17 cellular contexts compared by ENCODE assay signal in the genomic region with DNA sequence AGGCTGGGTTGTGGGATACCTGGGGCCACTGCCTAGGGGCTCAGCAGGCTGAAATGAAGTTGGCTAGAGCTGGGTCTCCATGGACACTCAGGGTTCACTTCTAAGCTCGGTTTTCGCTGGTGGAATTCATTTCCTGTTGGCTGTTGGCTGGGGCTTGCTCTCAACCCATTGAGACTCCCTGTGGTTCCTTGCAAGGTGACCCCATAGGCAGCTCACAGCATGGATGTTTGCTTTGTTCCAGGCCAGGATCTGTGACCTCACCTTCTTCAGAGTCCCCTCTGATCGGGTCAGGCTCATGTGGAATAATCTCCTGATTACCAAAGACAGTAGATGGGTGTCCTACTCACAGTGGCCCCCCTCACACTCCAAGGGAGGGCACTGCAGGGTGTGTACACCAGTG.
A peak's percentile ranks its signal among the peaks of the same experiment; 100 is the strongest.
DNase-seq lines count a peak whose midpoint lies in the region; ATAC-seq, FAIRE-seq and TF ChIP-seq lines count a peak whose summit lies in the region.
"Had no signal": no experiment of that assay in that cellular context is flagged by ENCODE, and none has a peak within 500 bp of the region (broad histone marks: within the 10 kb centered on the region; RNA-seq: fewer than 3 reads in every experiment).

No MANE protein-coding gene starts in this region.

- no peak overlapping the region for H2BK5ac ChIP-seq in mesendoderm (ENCODE audit: low read length)

- H3K4me3 ChIP-seq in GM23338 (no peak overlapping the region), K562 (no peak overlapping the region), mesendoderm (ENCODE audit: low read length) (no peak overlapping the region)
- H3K4me3 ChIP-seq: BLaER1 treated with 17β-estradiol and CSF1 and Interleukin-3, amounts not matched to agents 10 nM and 100 nM had no signal

- H3K27ac ChIP-seq in GM23338 (ENCODE audit: low read depth) (no peak overlapping the region), K562 (ENCODE audit: extremely low read depth, low read depth, low read length) (no peak overlapping the region), mesendoderm (ENCODE audit: low read depth, low read length) (no peak overlapping the region)
- H3K27ac ChIP-seq: BLaER1 treated with 17β-estradiol and CSF1 and Interleukin-3, amounts not matched to agents 10 nM and 100 nM had no signal

- no peak overlapping the region for H3K18ac ChIP-seq in mesendoderm (ENCODE audit: low read length)

- no peaks in the 10 kb centered on the region for H4K20me1 ChIP-seq in GM23338 (replicated peaks; ENCODE audit: insufficient read depth)
- no peaks in the 10 kb centered on the region for H4K20me1 ChIP-seq in K562 (replicated peaks; ENCODE audit: control insufficient read depth, insufficient read depth, low read length)
- H4K20me1 ChIP-seq: BLaER1 treated with 17β-estradiol and CSF1 and Interleukin-3, amounts not matched to agents 10 nM and 100 nM had no signal

- no peak overlapping the region for H2AK5ac ChIP-seq in mesendoderm (ENCODE audit: low read length)

- 0 out of 2 replicates have a peak overlapping the region, but pooled peaks have one; percentile 23 for H2AFZ ChIP-seq in GM23338
- H2AFZ ChIP-seq in K562 (ENCODE audit: low read depth, low read length), result peak overlapping the region; percentile 40; the same call in 1 of the 2 replicates

- no peak overlapping the region for H2BK120ac ChIP-seq in mesendoderm (ENCODE audit: low read depth, low read length)

- intact Hi-C loops in K562 (cut with micrococcal nuclease), result no loop called here

- no peak for TF ChIP-seq POLR2A in K562 (conservative IDR thresholded peaks at IDR 0.05)

- H3K9ac ChIP-seq in K562 (ENCODE audit: insufficient read depth in 1 of 2, low read depth in 2 of 2, low read length in 2 of 2) (no peak overlapping the region), mesendoderm (ENCODE audit: low read length) (no peak overlapping the region)
- H3K9ac ChIP-seq: BLaER1 treated with 17β-estradiol and CSF1 and Interleukin-3, amounts not matched to agents 10 nM and 100 nM had no signal

- no peak overlapping the region for H3K56ac ChIP-seq in mesendoderm (ENCODE audit: low read length)

- no peaks in the 10 kb centered on the region for H3K79me2 ChIP-seq in GM23338 (replicated peaks; ENCODE audit: insufficient read depth)
- no peaks in the 10 kb centered on the region for H3K79me2 ChIP-seq in K562 (ENCODE audit: control insufficient read depth, insufficient read depth, low read length)
- no peaks in the 10 kb centered on the region for H3K79me2 ChIP-seq in mesendoderm (ENCODE audit: control insufficient read depth, insufficient read depth, low read length)

- H3K27me3 Mint-ChIP-seq in GM23338 (ENCODE audit: insufficient read depth, low read depth, poor library complexity), result peaks cover 7% of the 10 kb centered on the region
- H3K27me3 Mint-ChIP-seq: CD4-positive, CD25-positive, alpha-beta regulatory T cell had no signal

- H3K36me3 ChIP-seq in GM23338 (ENCODE audit: insufficient read depth) (no peaks in the 10 kb centered on the region), K562 (ENCODE audit: control insufficient read depth, insufficient read depth, low read length) (no peaks in the 10 kb centered on the region), mesendoderm (ENCODE audit: control insufficient read depth, insufficient read depth, low read length) (no peaks in the 10 kb centered on the region)
- H3K36me3 ChIP-seq: BLaER1 treated with 17β-estradiol and CSF1 and Interleukin-3, amounts not matched to agents 10 nM and 100 nM had no signal

- TF ChIP-seq CTCF in GM23338 (conservative IDR thresholded peaks at IDR 0.05; ENCODE audit: low read depth in 2 of 2) (no peak), K562 (IDR thresholded peaks at IDR 0.05 in 2 of 3, conservative IDR thresholded peaks at IDR 0.05 in 1 of 3; ENCODE audit: insufficient read depth in 2 of 3, low read depth in 1 of 3, low read length in 3 of 3) (no peak)

- H3K27me3 ChIP-seq in GM23338 (ENCODE audit: insufficient read depth) (no peaks in the 10 kb centered on the region), K562 (ENCODE audit: control insufficient read depth in 2 of 2, insufficient read depth in 2 of 2, low read length in 2 of 2) (peaks cover 21 to 49% of the 10 kb centered on the region in 2 experiments), mesendoderm (ENCODE audit: insufficient read depth, low read length, poor library complexity) (no peaks in the 10 kb centered on the region)
- H3K27me3 ChIP-seq: BLaER1 treated with 17β-estradiol and CSF1 and Interleukin-3, amounts not matched to agents 10 nM and 100 nM had no signal

- H3K4me2 ChIP-seq in GM23338 (no peak overlapping the region), K562 (ENCODE audit: insufficient read depth, low read length) (no peak overlapping the region), mesendoderm (ENCODE audit: low read length) (no peak overlapping the region)
- H3K4me2 ChIP-seq: BLaER1 treated with 17β-estradiol and CSF1 and Interleukin-3, amounts not matched to agents 10 nM and 100 nM had no signal

- H3K79me1 ChIP-seq in mesendoderm (ENCODE audit: low read length), result no peaks in the 10 kb centered on the region

- no peak for TF ChIP-seq EP300 in K562 (IDR thresholded peaks at IDR 0.05; ENCODE audit: low read length)

- no peak overlapping the region for H3K23ac ChIP-seq in mesendoderm (ENCODE audit: low read length)

- H3K4ac ChIP-seq in mesendoderm (ENCODE audit: low read depth, low read length), result no peak overlapping the region

- TF ChIP-seq RAD21 in K562 (CRISPR knock-in tag; conservative IDR thresholded peaks at IDR 0.05 in 1 of 2, IDR thresholded peaks at IDR 0.05 in 1 of 2), result no peak

- BruUV-seq in K562 (replicated peaks; lab: Mats Ljungman, UMichigan), result no TSS peak

- CTCF ChIA-PET in K562 (lab: Yijun Ruan, JAX; ENCODE audit: low intra/inter-chr PET ratio), result no interaction called here

- H4K5ac ChIP-seq in mesendoderm (ENCODE audit: low read length), result no peak overlapping the region

- H4K8ac ChIP-seq in mesendoderm (ENCODE audit: low read depth, low read length), result no peak overlapping the region

- no peaks in the 10 kb centered on the region for H3K9me1 ChIP-seq in K562 (ENCODE audit: control insufficient read depth, insufficient read depth, low read length)

- H3K9me3 Mint-ChIP-seq in GM23338, result peaks cover 5% of the 10 kb centered on the region; the same call in 2 of the 3 replicates
- H3K9me3 Mint-ChIP-seq: CD4-positive, CD25-positive, alpha-beta regulatory T cell had no signal

- no peaks in the 10 kb centered on the region for H3K4me1 Mint-ChIP-seq in GM23338
- H3K4me1 Mint-ChIP-seq: CD4-positive, CD25-positive, alpha-beta regulatory T cell had no signal

- no peaks in the 10 kb centered on the region for H3K9me2 ChIP-seq in GM23338 (ENCODE audit: insufficient read depth)

- H3K4me1 ChIP-seq in GM23338 (ENCODE audit: insufficient read depth) (no peaks in the 10 kb centered on the region), K562 (replicated peaks in 1 of 2; ENCODE audit: control insufficient read depth in 2 of 2, insufficient read depth in 2 of 2, low read length in 2 of 2) (peaks cover 0 to 8% of the 10 kb centered on the region in 2 experiments; a peak in 2 of 5 replicates), mesendoderm (ENCODE audit: control insufficient read depth, low read depth, low read length) (no peaks in the 10 kb centered on the region)
- H3K4me1 ChIP-seq: BLaER1 treated with 17β-estradiol and CSF1 and Interleukin-3, amounts not matched to agents 10 nM and 100 nM had no signal

- in situ Hi-C loops in K562 (cut with MboI), result no loop called here

- no peak overlapping the region for H3K4me3 Mint-ChIP-seq in GM23338
- H3K4me3 Mint-ChIP-seq: CD4-positive, CD25-positive, alpha-beta regulatory T cell; H9; HFFc6 had no signal

- H3F3A ChIP-seq in GM23338 (replicated peaks; ENCODE audit: low read depth), result no peaks in the 10 kb centered on the region

- POLR2A ChIA-PET in K562 (lab: Yijun Ruan, JAX), result interaction anchor here (0.6 to 1.2 kb wide), 2 partner anchors 9 to 122 kb away, joined by 3 read pairs; no protein-coding TSS in a partner anchor

- no peaks in the 10 kb centered on the region; the same call in 2 of the 3 replicates for H3K36me3 Mint-ChIP-seq in GM23338 (ENCODE audit: low read depth)
- H3K36me3 Mint-ChIP-seq: CD4-positive, CD25-positive, alpha-beta regulatory T cell had no signal

- no peak for FAIRE-seq in K562 (lab: Jason Lieb, UNC)

- WGBS in K562 (ENCODE audit: insufficient coverage, low coverage, missing lambda C conversion rate), result 7% methylated on average over 3 of the region's 3 CpGs
- WGBS in mesendoderm (ENCODE audit: extremely low coverage, insufficient coverage, low lambda C conversion rate), result no CpG with 5 or more reads among the region's 3 CpGs

- no peak overlapping the region for H2BK15ac ChIP-seq in mesendoderm (replicated peaks; ENCODE audit: low read depth)

- no peak overlapping the region for H3K27ac Mint-ChIP-seq in GM23338
- H3K27ac Mint-ChIP-seq: HFFc6 had no signal

- ATAC-seq in GM23338, result no peak
- ATAC-seq in K562, result no peak
- no peak for ATAC-seq in GM18873 (IDR thresholded peaks at IDR 0.05; ENCODE audit: low FRiP score, unreplicated experiment)
- no peak for ATAC-seq in HG03139 (IDR thresholded peaks at IDR 0.05; ENCODE audit: unreplicated experiment)
- ATAC-seq in HG02852 (IDR thresholded peaks at IDR 0.05; ENCODE audit: unreplicated experiment), result no peak

- DNase-seq in GM23338 (ENCODE audit: low spot score), result no peak
- peak; percentile 85 for DNase-seq in NCI-H146 (lab: John Stamatoyannopoulos, UW)
- no peak for DNase-seq in K562 (ENCODE audit: extremely low read depth in 1 of 4, low spot score in 3 of 4)
- peak; percentile 62 for DNase-seq in mesendoderm
- no peak for DNase-seq in HCEC 1CT
- DNase-seq: ACHN; CD4-positive, CD25-positive, alpha-beta regulatory T cell; DMS53; GF-D8; GOT3; H9; HFFc6; IMR-90 had no signal

- no peaks in the 10 kb centered on the region for H3K9me3 ChIP-seq in K562 (replicated peaks; ENCODE audit: control insufficient read depth, insufficient read depth, low read depth, low read length)

TF ChIP-seq in K562, 482 proteins besides CTCF, POLR2A, EP300 and RAD21 (continues in another document):
- TF ChIP-seq, protein P1, sequence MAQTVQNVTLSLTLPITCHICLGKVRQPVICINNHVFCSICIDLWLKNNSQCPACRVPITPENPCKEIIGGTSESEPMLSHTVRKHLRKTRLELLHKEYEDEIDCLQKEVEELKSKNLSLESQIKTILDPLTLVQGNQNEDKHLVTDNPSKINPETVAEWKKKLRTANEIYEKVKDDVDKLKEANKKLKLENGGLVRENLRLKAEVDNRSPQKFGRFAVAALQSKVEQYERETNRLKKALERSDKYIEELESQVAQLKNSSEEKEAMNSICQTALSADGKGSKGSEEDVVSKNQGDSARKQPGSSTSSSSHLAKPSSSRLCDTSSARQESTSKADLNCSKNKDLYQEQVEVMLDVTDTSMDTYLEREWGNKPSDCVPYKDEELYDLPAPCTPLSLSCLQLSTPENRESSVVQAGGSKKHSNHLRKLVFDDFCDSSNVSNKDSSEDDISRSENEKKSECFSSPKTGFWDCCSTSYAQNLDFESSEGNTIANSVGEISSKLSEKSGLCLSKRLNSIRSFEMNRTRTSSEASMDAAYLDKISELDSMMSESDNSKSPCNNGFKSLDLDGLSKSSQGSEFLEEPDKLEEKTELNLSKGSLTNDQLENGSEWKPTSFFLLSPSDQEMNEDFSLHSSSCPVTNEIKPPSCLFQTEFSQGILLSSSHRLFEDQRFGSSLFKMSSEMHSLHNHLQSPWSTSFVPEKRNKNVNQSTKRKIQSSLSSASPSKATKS (CRISPR knock-in tag; IDR thresholded peaks at IDR 0.05), result no peak
- TF ChIP-seq SUPT5H (IDR thresholded peaks at IDR 0.05) (no peak), NELFE (IDR thresholded peaks at IDR 0.05; ENCODE audit: insufficient read depth, insufficient read length) (no peak)

Comparison
In these comparisons a context has a peak if more than half of its experiments do, and no peak if none do; other contexts are left out.
1. DNase-seq: peak in NCI-H146 (single experiment) and mesendoderm (single experiment); none in GM23338 (single experiment), K562 (0 of 4) and HCEC 1CT (single experiment).